ENCODE assay signal across 1 cellular context in genomic region chrX:154547245-154548027, GRCh38.
TF ChIP-seq lines count a peak whose summit lies in the region.

A gene with protein sequence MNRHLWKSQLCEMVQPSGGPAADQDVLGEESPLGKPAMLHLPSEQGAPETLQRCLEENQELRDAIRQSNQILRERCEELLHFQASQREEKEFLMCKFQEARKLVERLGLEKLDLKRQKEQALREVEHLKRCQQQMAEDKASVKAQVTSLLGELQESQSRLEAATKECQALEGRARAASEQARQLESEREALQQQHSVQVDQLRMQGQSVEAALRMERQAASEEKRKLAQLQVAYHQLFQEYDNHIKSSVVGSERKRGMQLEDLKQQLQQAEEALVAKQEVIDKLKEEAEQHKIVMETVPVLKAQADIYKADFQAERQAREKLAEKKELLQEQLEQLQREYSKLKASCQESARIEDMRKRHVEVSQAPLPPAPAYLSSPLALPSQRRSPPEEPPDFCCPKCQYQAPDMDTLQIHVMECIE (plus strand): TSS chrX:154547620. CDS start chrX:154552003, 4,383 bp downstream.

TF ChIP-seq in HepG2, 621 proteins besides CTCF, POLR2A, EP300 and RAD21 (continued from another document and continues in another):
- TF ChIP-seq, protein P1, sequence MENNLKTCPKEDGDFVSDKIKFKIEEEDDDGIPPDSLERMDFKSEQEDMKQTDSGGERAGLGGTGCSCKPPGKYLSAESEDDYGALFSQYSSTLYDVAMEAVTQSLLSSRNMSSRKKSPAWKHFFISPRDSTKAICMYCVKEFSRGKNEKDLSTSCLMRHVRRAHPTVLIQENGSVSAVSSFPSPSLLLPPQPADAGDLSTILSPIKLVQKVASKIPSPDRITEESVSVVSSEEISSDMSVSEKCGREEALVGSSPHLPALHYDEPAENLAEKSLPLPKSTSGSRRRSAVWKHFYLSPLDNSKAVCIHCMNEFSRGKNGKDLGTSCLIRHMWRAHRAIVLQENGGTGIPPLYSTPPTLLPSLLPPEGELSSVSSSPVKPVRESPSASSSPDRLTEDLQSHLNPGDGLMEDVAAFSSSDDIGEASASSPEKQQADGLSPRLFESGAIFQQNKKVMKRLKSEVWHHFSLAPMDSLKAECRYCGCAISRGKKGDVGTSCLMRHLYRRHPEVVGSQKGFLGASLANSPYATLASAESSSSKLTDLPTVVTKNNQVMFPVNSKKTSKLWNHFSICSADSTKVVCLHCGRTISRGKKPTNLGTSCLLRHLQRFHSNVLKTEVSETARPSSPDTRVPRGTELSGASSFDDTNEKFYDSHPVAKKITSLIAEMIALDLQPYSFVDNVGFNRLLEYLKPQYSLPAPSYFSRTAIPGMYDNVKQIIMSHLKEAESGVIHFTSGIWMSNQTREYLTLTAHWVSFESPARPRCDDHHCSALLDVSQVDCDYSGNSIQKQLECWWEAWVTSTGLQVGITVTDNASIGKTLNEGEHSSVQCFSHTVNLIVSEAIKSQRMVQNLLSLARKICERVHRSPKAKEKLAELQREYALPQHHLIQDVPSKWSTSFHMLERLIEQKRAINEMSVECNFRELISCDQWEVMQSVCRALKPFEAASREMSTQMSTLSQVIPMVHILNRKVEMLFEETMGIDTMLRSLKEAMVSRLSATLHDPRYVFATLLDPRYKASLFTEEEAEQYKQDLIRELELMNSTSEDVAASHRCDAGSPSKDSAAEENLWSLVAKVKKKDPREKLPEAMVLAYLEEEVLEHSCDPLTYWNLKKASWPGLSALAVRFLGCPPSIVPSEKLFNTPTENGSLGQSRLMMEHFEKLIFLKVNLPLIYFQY (CRISPR knock-in tag; IDR thresholded peaks at IDR 0.05; ENCODE audit: borderline replicate concordance) = no peak
- no peak for TF ChIP-seq PPARG (CRISPR knock-in tag; conservative IDR thresholded peaks at IDR 0.05)
- TF ChIP-seq ZNF777 (CRISPR knock-in tag; IDR thresholded peaks at IDR 0.05) = 0 out of 2 replicates have a peak, but pooled peaks have one; percentile 36
- no peak for TF ChIP-seq ZNF431 (CRISPR knock-in tag; IDR thresholded peaks at IDR 0.05; ENCODE audit: borderline replicate concordance, low read depth)
- TF ChIP-seq SRF (IDR thresholded peaks at IDR 0.05; ENCODE audit: low read depth, low read length) = no peak
- peak; percentile 86; the same call in 1 of the 2 replicates for TF ChIP-seq AKAP8 (CRISPR knock-in tag; IDR thresholded peaks at IDR 0.05)
- 0 out of 2 replicates have a peak, but pooled peaks have one; percentile 20 for TF ChIP-seq HDAC2 (CRISPR knock-in tag; IDR thresholded peaks at IDR 0.05)
- no peak for TF ChIP-seq ZBTB21 (CRISPR knock-in tag; IDR thresholded peaks at IDR 0.05)
- peak; percentile 41 for TF ChIP-seq SALL1 (CRISPR knock-in tag; IDR thresholded peaks at IDR 0.05)
- no peak for TF ChIP-seq ZNF746 (CRISPR knock-in tag; IDR thresholded peaks at IDR 0.05)
- TF ChIP-seq THAP11 (CRISPR knock-in tag; IDR thresholded peaks at IDR 0.05) = peak; percentile 68; the same call in 1 of the 2 replicates
- TF ChIP-seq MAZ (IDR thresholded peaks at IDR 0.05; ENCODE audit: borderline replicate concordance, low read depth, low read length) = no peak
- 0 out of 2 replicates have a peak, but pooled peaks have one; percentile 15 for TF ChIP-seq MAZ (CRISPR knock-in tag; IDR thresholded peaks at IDR 0.05; ENCODE audit: low read depth)
- no peak for TF ChIP-seq ZNF709 (CRISPR knock-in tag; IDR thresholded peaks at IDR 0.05)
- TF ChIP-seq PAF1 (CRISPR knock-in tag; IDR thresholded peaks at IDR 0.05) = no peak
- TF ChIP-seq RAD51 (IDR thresholded peaks at IDR 0.05; ENCODE audit: borderline replicate concordance) = no peak
- no peak for TF ChIP-seq HIVEP1 (CRISPR knock-in tag; IDR thresholded peaks at IDR 0.05)
- TF ChIP-seq ATM (IDR thresholded peaks at IDR 0.05; ENCODE audit: borderline replicate concordance) = no peak
- peak; percentile 45; the same call in 1 of the 2 replicates for TF ChIP-seq ZNF264 (CRISPR knock-in tag; IDR thresholded peaks at IDR 0.05)
- TF ChIP-seq MAFG (CRISPR knock-in tag; IDR thresholded peaks at IDR 0.05) = no peak
- TF ChIP-seq PAX8 (CRISPR knock-in tag; IDR thresholded peaks at IDR 0.05; ENCODE audit: borderline replicate concordance) = no peak
- TF ChIP-seq SMARCE1 (IDR thresholded peaks at IDR 0.05; ENCODE audit: borderline replicate concordance) = no peak
- TF ChIP-seq ZNF7 (CRISPR knock-in tag; IDR thresholded peaks at IDR 0.05) = no peak
- TF ChIP-seq ZNF776 (CRISPR knock-in tag; IDR thresholded peaks at IDR 0.05) = no peak
- peak; percentile 81; the same call in 1 of the 2 replicates for TF ChIP-seq ELF4 (CRISPR knock-in tag; IDR thresholded peaks at IDR 0.05; ENCODE audit: borderline replicate concordance)
- no peak for TF ChIP-seq ZNF784 (CRISPR knock-in tag; IDR thresholded peaks at IDR 0.05; ENCODE audit: borderline replicate concordance)
- no peak for TF ChIP-seq IKZF1 (IDR thresholded peaks at IDR 0.05)
- TF ChIP-seq ZBTB2 (CRISPR knock-in tag; IDR thresholded peaks at IDR 0.05; ENCODE audit: low read depth) = no peak
- peak; percentile 37; the same call in 1 of the 2 replicates for TF ChIP-seq NFKB2 (CRISPR knock-in tag; IDR thresholded peaks at IDR 0.05; ENCODE audit: borderline replicate concordance)
- TF ChIP-seq, protein P2, sequence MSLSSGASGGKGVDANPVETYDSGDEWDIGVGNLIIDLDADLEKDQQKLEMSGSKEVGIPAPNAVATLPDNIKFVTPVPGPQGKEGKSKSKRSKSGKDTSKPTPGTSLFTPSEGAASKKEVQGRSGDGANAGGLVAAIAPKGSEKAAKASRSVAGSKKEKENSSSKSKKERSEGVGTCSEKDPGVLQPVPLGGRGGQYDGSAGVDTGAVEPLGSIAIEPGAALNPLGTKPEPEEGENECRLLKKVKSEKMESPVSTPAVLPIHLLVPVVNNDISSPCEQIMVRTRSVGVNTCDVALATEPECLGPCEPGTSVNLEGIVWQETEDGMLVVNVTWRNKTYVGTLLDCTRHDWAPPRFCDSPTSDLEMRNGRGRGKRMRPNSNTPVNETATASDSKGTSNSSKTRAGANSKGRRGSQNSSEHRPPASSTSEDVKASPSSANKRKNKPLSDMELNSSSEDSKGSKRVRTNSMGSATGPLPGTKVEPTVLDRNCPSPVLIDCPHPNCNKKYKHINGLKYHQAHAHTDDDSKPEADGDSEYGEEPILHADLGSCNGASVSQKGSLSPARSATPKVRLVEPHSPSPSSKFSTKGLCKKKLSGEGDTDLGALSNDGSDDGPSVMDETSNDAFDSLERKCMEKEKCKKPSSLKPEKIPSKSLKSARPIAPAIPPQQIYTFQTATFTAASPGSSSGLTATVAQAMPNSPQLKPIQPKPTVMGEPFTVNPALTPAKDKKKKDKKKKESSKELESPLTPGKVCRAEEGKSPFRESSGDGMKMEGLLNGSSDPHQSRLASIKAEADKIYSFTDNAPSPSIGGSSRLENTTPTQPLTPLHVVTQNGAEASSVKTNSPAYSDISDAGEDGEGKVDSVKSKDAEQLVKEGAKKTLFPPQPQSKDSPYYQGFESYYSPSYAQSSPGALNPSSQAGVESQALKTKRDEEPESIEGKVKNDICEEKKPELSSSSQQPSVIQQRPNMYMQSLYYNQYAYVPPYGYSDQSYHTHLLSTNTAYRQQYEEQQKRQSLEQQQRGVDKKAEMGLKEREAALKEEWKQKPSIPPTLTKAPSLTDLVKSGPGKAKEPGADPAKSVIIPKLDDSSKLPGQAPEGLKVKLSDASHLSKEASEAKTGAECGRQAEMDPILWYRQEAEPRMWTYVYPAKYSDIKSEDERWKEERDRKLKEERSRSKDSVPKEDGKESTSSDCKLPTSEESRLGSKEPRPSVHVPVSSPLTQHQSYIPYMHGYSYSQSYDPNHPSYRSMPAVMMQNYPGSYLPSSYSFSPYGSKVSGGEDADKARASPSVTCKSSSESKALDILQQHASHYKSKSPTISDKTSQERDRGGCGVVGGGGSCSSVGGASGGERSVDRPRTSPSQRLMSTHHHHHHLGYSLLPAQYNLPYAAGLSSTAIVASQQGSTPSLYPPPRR (CRISPR knock-in tag; IDR thresholded peaks at IDR 0.05; ENCODE audit: borderline replicate concordance) = no peak; the same call in 1 of the 2 replicates
- TF ChIP-seq, protein P3, sequence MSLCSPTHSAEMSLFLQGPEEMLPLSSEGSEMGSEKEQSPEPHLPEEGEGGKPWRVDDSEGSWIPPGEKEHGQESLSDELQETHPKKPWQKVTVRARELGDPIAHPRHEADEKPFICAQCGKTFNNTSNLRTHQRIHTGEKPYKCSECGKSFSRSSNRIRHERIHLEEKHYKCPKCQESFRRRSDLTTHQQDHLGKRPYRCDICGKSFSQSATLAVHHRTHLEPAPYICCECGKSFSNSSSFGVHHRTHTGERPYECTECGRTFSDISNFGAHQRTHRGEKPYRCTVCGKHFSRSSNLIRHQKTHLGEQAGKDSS (CRISPR knock-in tag; IDR thresholded peaks at IDR 0.05; ENCODE audit: borderline replicate concordance, low read depth) = no peak
- no peak for TF ChIP-seq ZSCAN9 (CRISPR knock-in tag; IDR thresholded peaks at IDR 0.05; ENCODE audit: borderline replicate concordance)
- TF ChIP-seq RBM39 (IDR thresholded peaks at IDR 0.05; ENCODE audit: low read depth, low read length, poor library complexity, severe bottlenecking) = peak; percentile 89
- TF ChIP-seq ZNF224 (CRISPR knock-in tag; IDR thresholded peaks at IDR 0.05) = no peak
- TF ChIP-seq, protein P4, sequence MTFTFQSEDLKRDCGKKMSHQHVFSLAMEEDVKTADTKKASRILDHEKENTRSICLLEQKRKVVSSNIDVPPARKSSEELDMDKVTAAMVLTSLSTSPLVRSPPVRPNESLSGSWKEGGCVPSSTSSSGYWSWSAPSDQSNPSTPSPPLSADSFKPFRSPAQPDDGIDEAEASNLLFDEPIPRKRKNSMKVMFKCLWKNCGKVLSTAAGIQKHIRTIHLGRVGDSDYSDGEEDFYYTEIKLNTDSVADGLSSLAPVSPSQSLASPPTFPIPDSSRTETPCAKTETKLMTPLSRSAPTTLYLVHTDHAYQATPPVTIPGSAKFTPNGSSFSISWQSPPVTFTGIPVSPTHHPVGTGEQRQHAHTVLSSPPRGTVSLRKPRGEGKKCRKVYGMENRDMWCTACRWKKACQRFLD (CRISPR knock-in tag; IDR thresholded peaks at IDR 0.05; ENCODE audit: borderline replicate concordance) = no peak
- 0 out of 2 replicates have a peak, but pooled peaks have one; percentile 14 for TF ChIP-seq ELF3 (CRISPR knock-in tag; IDR thresholded peaks at IDR 0.05)
- TF ChIP-seq ZMAT3 (CRISPR knock-in tag; conservative IDR thresholded peaks at IDR 0.05) = no peak; the same call in 1 of the 2 replicates
- peak; percentile 69 for TF ChIP-seq SIN3A (IDR thresholded peaks at IDR 0.05; ENCODE audit: borderline replicate concordance, low read depth, low read length)
- TF ChIP-seq ZFAT (CRISPR knock-in tag; conservative IDR thresholded peaks at IDR 0.05) = no peak
- no peak for TF ChIP-seq MTF2 (CRISPR knock-in tag; IDR thresholded peaks at IDR 0.05; ENCODE audit: borderline replicate concordance)
- 0 out of 2 replicates have a peak, but pooled peaks have one; percentile 5 for TF ChIP-seq KDM5B (CRISPR knock-in tag; IDR thresholded peaks at IDR 0.05; ENCODE audit: borderline replicate concordance)
- TF ChIP-seq PAWR (CRISPR knock-in tag; IDR thresholded peaks at IDR 0.05; ENCODE audit: borderline replicate concordance) = no peak
- no peak for TF ChIP-seq RFX5 (IDR thresholded peaks at IDR 0.05; ENCODE audit: low read depth, low read length)
- no peak for TF ChIP-seq ZNF572 (CRISPR knock-in tag; IDR thresholded peaks at IDR 0.05)
- TF ChIP-seq ATF6 (CRISPR knock-in tag; conservative IDR thresholded peaks at IDR 0.05) = no peak
- no peak for TF ChIP-seq ZFP82 (CRISPR knock-in tag; IDR thresholded peaks at IDR 0.05; ENCODE audit: borderline replicate concordance)
- peak; percentile 95 for TF ChIP-seq GABPB1 (CRISPR knock-in tag; IDR thresholded peaks at IDR 0.05)
- TF ChIP-seq ZNF24 (IDR thresholded peaks at IDR 0.05) = no peak
- TF ChIP-seq ZNF510 (CRISPR knock-in tag; IDR thresholded peaks at IDR 0.05; ENCODE audit: low read depth) = no peak
